ENCODE assay signal across 1 cellular context in the genomic region with DNA sequence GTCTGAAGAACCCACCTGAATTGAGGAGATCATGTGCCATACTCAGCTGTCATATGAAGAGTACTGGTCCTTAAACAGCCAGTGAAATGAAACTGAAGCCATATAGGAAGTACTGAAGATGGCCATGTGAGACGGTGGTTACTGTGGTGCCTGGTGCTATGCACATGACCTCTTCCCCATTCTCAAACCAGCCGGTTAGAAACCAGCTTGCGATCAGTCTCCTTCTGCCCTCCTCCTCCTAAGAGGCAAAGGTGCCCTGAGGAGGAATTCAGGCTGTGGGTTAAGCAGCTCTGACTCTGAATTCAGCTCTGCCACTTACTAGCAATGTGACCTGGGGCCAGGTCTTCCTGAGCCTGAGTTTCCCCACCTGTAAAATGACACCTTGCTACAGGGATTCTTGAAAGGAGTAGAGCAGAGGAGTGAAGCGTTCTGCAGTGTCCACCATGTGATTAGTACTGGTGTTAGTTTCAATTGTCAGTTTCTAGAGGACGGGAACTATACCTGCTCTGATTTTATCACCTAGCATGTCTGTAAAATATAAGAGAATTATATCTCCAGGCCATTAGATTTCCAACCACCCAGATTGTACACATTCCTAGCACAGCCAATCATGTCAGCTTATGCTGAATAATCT.
TF ChIP-seq lines count a peak whose summit lies in the region.

No MANE protein-coding gene starts in this region.

TF ChIP-seq in H1, 55 proteins besides CTCF, POLR2A, EP300 and RAD21 (continued from another document):
- TF ChIP-seq RBBP5 (IDR thresholded peaks at IDR 0.05; ENCODE audit: borderline replicate concordance, low read depth, low read length), result no peak
